8 cellular contexts compared by ENCODE assay signal in the genomic region with DNA sequence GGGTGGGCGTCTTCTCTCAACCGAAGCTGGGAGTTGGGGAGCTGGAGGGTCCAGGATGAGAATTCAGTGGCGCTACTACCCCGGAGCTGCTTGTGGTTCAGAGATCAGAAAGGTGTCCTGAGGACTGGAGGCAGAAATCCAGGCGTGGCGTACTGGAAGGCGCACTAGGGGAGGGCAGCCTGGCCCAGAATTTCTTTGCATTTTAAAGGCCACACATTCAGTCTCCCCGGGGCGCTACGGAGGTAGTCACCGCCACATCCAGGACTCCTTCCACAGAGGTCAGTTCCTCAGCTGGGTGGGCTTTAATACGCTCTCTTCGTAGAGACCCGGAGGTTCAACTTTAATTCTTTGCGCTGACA. TPM values are rescaled to one million over a fixed set of nuclear protein-coding genes. Genes with fewer than 3 reads are reported as not detected.
DNase-seq lines count a peak whose midpoint lies in the region; ATAC-seq, FAIRE-seq and TF ChIP-seq lines count a peak whose summit lies in the region.

No MANE protein-coding gene starts in this region.

- peak overlapping the region; percentile 58 for H3K4me3 ChIP-seq in GM06990 (replicated peaks; ENCODE audit: low read depth, low read length)
- H3K4me3 ChIP-seq in GM12878 = peak overlapping the region; percentile 61
- H3K4me3 ChIP-seq in tibial artery = peak overlapping the region; percentile 46 to 57

- H3K36me3 ChIP-seq in GM06990 (ENCODE audit: control insufficient read depth, insufficient read depth, low read length) (no peaks in the 10 kb centered on the region), GM12878 (ENCODE audit: control insufficient read depth in 2 of 2, insufficient read depth in 2 of 2, low read length in 1 of 2) (no peaks in the 10 kb centered on the region), tibial artery (no peaks in the 10 kb centered on the region)

- no peak for TF ChIP-seq EP300 in GM12878 (IDR thresholded peaks at IDR 0.05; ENCODE audit: borderline replicate concordance in 1 of 2, control insufficient read depth in 1 of 2, low read depth in 2 of 2, low read length in 2 of 2)

- no TSS peak for BruUV-seq in GM12878 (replicated peaks; lab: Mats Ljungman, UMichigan)

- CTCF ChIA-PET in GM12878 (lab: Yijun Ruan, JAX) = interaction anchor here (0.7 to 7.5 kb wide), 12 partner anchors 17 to 92 kb away, joined by 3 to 90 read pairs (median 8); no protein-coding TSS in a partner anchor

- H3K9ac ChIP-seq in GM12878 (ENCODE audit: control insufficient read depth, insufficient read depth, low read length) = no peak overlapping the region; the same call in 1 of the 2 replicates

- intact Hi-C loops in GM12878 (cut with micrococcal nuclease; ENCODE audit: unreplicated experiment) (loop anchor here (2.0 to 5.0 kb wide), 3 partner anchors 56 to 91 kb away; no protein-coding TSS in a partner anchor), tibial artery (cut with DNase I; ENCODE audit: low total_unique reads) (no loop called here)

- SMC1A ChIA-PET in GM12878 (lab: Charles Lee; ENCODE audit: uncharacterized antibody, unreplicated experiment) = interaction anchor here (1.0 to 9.8 kb wide), 13 partner anchors 9 to 181 kb away, joined by 3 to 156 read pairs (median 45); no protein-coding TSS in a partner anchor

- peaks cover 16% of the 10 kb centered on the region for H3K4me1 ChIP-seq in GM12878 (ENCODE audit: control insufficient read depth, insufficient read depth, low read length)
- peaks cover 0 to 20% (median 3%) of the 10 kb centered on the region in 4 donors for H3K4me1 ChIP-seq in tibial artery

- RAD21 ChIA-PET in GM12878 (lab: Charles Lee; ENCODE audit: unreplicated experiment) = interaction anchor here (1.0 to 8.0 kb wide), 10 partner anchors 17 to 100 kb away, joined by 3 to 120 read pairs (median 34); no protein-coding TSS in a partner anchor

- TF ChIP-seq CTCF in GM06990 (IDR thresholded peaks at IDR 0.05; ENCODE audit: insufficient read depth, low read length, poor library complexity, severe bottlenecking) (no peak), GM12878 (IDR thresholded peaks at IDR 0.05 in 2 of 3, conservative IDR thresholded peaks at IDR 0.05 in 1 of 3; ENCODE audit: control insufficient read depth in 2 of 3, extremely low read depth in 1 of 3, insufficient read depth in 1 of 3, low read depth in 3 of 3, low read length in 3 of 3) (no peak), tibial artery (IDR thresholded peaks at IDR 0.05) (no peak)

- FAIRE-seq in GM12878 (lab: Jason Lieb, UNC) = no peak

- ATAC-seq in GM21786 (IDR thresholded peaks at IDR 0.05; ENCODE audit: unreplicated experiment) (peak; percentile 3), GM12878 (peak; percentile 27), HG03565 (IDR thresholded peaks at IDR 0.05; ENCODE audit: unreplicated experiment) (no peak)

- peak overlapping the region; percentile 33 for H2AFZ ChIP-seq in GM12878 (ENCODE audit: control insufficient read depth, low read depth, low read length)

- DNase-seq in GM06990 (ENCODE audit: extremely low read depth, insufficient read length) = no peak
- DNase-seq in LoVo (ENCODE audit: low spot score) = peak; percentile 45
- DNase-seq in GM12878 (ENCODE audit: low read depth, low spot score) = no peak
- DNase-seq in left kidney (ENCODE audit: low read depth, low spot score) = peak; percentile 60
- DNase-seq in tibial artery = peak in 1 of 2 donors; percentile 20
- DNase-seq in T1000 (lab: John Stamatoyannopoulos, UW) = no peak

- no peaks in the 10 kb centered on the region for H3K79me2 ChIP-seq in GM12878 (ENCODE audit: control insufficient read depth, insufficient read depth, low read length)

- no peak for TF ChIP-seq POLR2A in GM12878 (IDR thresholded peaks at IDR 0.05; ENCODE audit: low read depth, low read length)

- POLR2A ChIA-PET in GM12878 (lab: Charles Lee) = interaction anchor here (0.5 to 7.8 kb wide), 11 partner anchors 8 to 75 kb away, joined by 3 to 94 read pairs (median 10); no protein-coding TSS in a partner anchor

- peaks cover 2% of the 10 kb centered on the region for H3K27me3 ChIP-seq in GM06990 (replicated peaks; ENCODE audit: control insufficient read depth, insufficient read depth, low read length)
- peaks cover 0 to 7% of the 10 kb centered on the region in 2 experiments; a peak in 2 of 4 replicates for H3K27me3 ChIP-seq in GM12878 (replicated peaks in 1 of 2; ENCODE audit: control insufficient read depth in 2 of 2, insufficient read depth in 2 of 2, low read length in 1 of 2)
- H3K27me3 ChIP-seq in tibial artery = peaks cover 0 to 5% of the 10 kb centered on the region in 2 donors

- peak overlapping the region; percentile 95; the same call in 1 of the 2 replicates for H3K4me2 ChIP-seq in GM12878 (ENCODE audit: control insufficient read depth, insufficient read depth)

- 4% methylated on average over 15 of the region's 15 CpGs for WGBS in GM12878 (ENCODE audit: insufficient coverage, insufficient replicate concordance, low lambda C conversion rate, missing lambda C conversion rate)

- H3K27ac ChIP-seq in GM12878 (ENCODE audit: control insufficient read depth, insufficient read depth) (no peak overlapping the region), tibial artery (no peak overlapping the region)

- H4K20me1 ChIP-seq in GM12878 (ENCODE audit: control insufficient read depth, insufficient read depth) = no peaks in the 10 kb centered on the region

- no peak for TF ChIP-seq RAD21 in GM12878 (IDR thresholded peaks at IDR 0.05; ENCODE audit: insufficient read depth, low read depth, low read length)

- in situ Hi-C loops in GM12878 (cut with MboI) = loop anchor here (5.0 kb wide), 1 partner anchor 76 kb away; no protein-coding TSS in a partner anchor

- no peaks in the 10 kb centered on the region for H3K9me3 ChIP-seq in GM12878 (replicated peaks; ENCODE audit: control insufficient read depth, insufficient read depth, low read length)
- H3K9me3 ChIP-seq in tibial artery = no peaks in the 10 kb centered on the region

TF ChIP-seq in GM12878, 131 proteins besides CTCF, POLR2A, EP300 and RAD21 (continues in another document):
- no peak for TF ChIP-seq TBL1XR1 (IDR thresholded peaks at IDR 0.05; ENCODE audit: low read depth, low read length)
- TF ChIP-seq EGR1 (IDR thresholded peaks at IDR 0.05; ENCODE audit: borderline replicate concordance in 1 of 2, low read depth in 2 of 2, low read length in 2 of 2) = no peak
- TF ChIP-seq BRCA1 (IDR thresholded peaks at IDR 0.05; ENCODE audit: low read depth, low read length) = no peak
- TF ChIP-seq SIN3A (IDR thresholded peaks at IDR 0.05; ENCODE audit: low read depth, low read length) = no peak
- TF ChIP-seq ZNF592 (IDR thresholded peaks at IDR 0.05) = no peak
- TF ChIP-seq CREM (IDR thresholded peaks at IDR 0.05; ENCODE audit: low read depth) = no peak
- peak; percentile 15 for TF ChIP-seq RELA (IDR thresholded peaks at IDR 0.05; ENCODE audit: borderline replicate concordance, partially characterized antibody)
- 0 out of 2 replicates have a peak, but pooled peaks have one; percentile 4 for TF ChIP-seq ZNF217 (IDR thresholded peaks at IDR 0.05)
- peak; percentile 12; the same call in 1 of the 2 replicates for TF ChIP-seq DPF2 (IDR thresholded peaks at IDR 0.05)
- TF ChIP-seq ZSCAN29 (IDR thresholded peaks at IDR 0.05) = no peak
- no peak for TF ChIP-seq ZZZ3 (IDR thresholded peaks at IDR 0.05; ENCODE audit: control insufficient read depth, insufficient read length, low read depth)
- no peak for TF ChIP-seq ATF7 (IDR thresholded peaks at IDR 0.05; ENCODE audit: low read depth)

RNA-seq across cellular contexts. Expression of gene MCTP2, which starts 0.3 kb away (rescaled TPM):
- 85.3 and 89.1 TPM in 2 replicates for total RNA-seq in GM12878 (2013; cell fraction: nucleolus; rRNA removed)
- 0.87 and 1.1 TPM in 2 replicates for total RNA-seq in GM12878 (2014; rRNA removed)
- total RNA-seq in GM12878 (2014; rRNA removed; fragmentation: Illumina TruSeq; extraction: Trizol) = 0.92 and 1.0 TPM in 2 replicates
- total RNA-seq in GM12878 (2021) = 1.0 and 1.5 TPM in 2 replicates
- polyA plus RNA-seq in GM12878 (2011; ENCODE audit: low read depth) = 0.68 TPM
- polyA plus RNA-seq in GM12878 (2011; rRNA removed) = 39.3 and 48.5 TPM in 2 replicates
- polyA plus RNA-seq in GM12878 (2011; cell fraction: cytosol; rRNA removed) = 39.4 and 45.7 TPM in 2 replicates
- 85.2 and 124 TPM in 2 replicates for polyA plus RNA-seq in GM12878 (2011; cell fraction: nucleus; rRNA removed)
- 0.87 and 1.5 TPM in 2 replicates for polyA plus RNA-seq in GM12878 (2012)
- 0.76 and 1.0 TPM in 2 replicates for polyA plus RNA-seq in GM12878 (2014; fragmentation: Illumina TruSeq; extraction: Trizol)
- polyA plus RNA-seq in GM12878 (2014; fragmentation: Nextera tagmentation; extraction: Ambion mirVana) = under 1 TPM; 0.24 to 0.26 TPM
- polyA plus RNA-seq in GM12878 (2014; rRNA removed) = 0.67 and 1.1 TPM in 2 replicates
- polyA plus RNA-seq in GM12878 (2016; fragmentation: Nextera tagmentation; extraction: Ambion mirVana) = under 1 TPM; 0.33 to 0.36 TPM
- polyA minus RNA-seq in GM12878 (2011; rRNA and poly(A)+ RNA removed) = 107 and 119 TPM in 2 replicates
- 21.6 and 32.2 TPM in 2 replicates for polyA minus RNA-seq in GM12878 (2011; cell fraction: cytosol; rRNA and poly(A)+ RNA removed)
- 87.2 and 98.2 TPM in 2 replicates for polyA minus RNA-seq in GM12878 (2011; cell fraction: nucleus; rRNA and poly(A)+ RNA removed)

Comparison
In these comparisons a context has a peak if more than half of its experiments do, and no peak if none do; other contexts are left out.
1. DNase-seq: peak in LoVo (single experiment) and left kidney (single experiment); none in GM06990 (single experiment), GM12878 (single experiment) and T1000 (single experiment).
2. Peak in every context shown above with its lines, with median percentiles within 50 percentile points of each other: H3K4me3 ChIP-seq.